In genomic region chr5:143576721-143577484, GRCh38 we compare ENCODE assay signal across 14 cellular contexts.
A peak's percentile ranks its signal among the peaks of the same experiment; 100 is the strongest.
DNase-seq lines count a peak whose midpoint lies in the region; ATAC-seq and TF ChIP-seq lines count a peak whose summit lies in the region.
"Had no signal": no experiment of that assay in that cellular context is flagged by ENCODE, and none has a peak within 500 bp of the region (broad histone marks: within the 10 kb centered on the region; RNA-seq: fewer than 3 reads in every experiment).

No MANE protein-coding gene starts in this region.

- H3K27ac ChIP-seq in OCI-LY7 (ENCODE audit: low read depth, low read length, poor library complexity, severe bottlenecking): no peak overlapping the region

- no peaks in the 10 kb centered on the region for H4K20me1 ChIP-seq in OCI-LY7 (ENCODE audit: insufficient read depth, low read length)

- H3K4me1 ChIP-seq in OCI-LY7 (ENCODE audit: insufficient read depth, low read length, poor library complexity, severe bottlenecking): peaks cover 25% of the 10 kb centered on the region

- H3K9me3 ChIP-seq in OCI-LY7 (ENCODE audit: low read length): no peaks in the 10 kb centered on the region

- H3K9me3 Mint-ChIP-seq in osteocyte (ENCODE audit: unreplicated experiment): peaks cover 5% of the 10 kb centered on the region
- H3K9me3 Mint-ChIP-seq in activated naive CD4-positive, alpha-beta T cell treated with anti-CD3 and anti-CD28 coated beads for 36 hours: no peaks in the 10 kb centered on the region
- peaks cover 0 to 3% (median 2%) of the 10 kb centered on the region in 3 donors for H3K9me3 Mint-ChIP-seq in T-cell

- H3K27me3 Mint-ChIP-seq in osteocyte (ENCODE audit: unreplicated experiment): peaks cover under 1% of the 10 kb centered on the region
- no peaks in the 10 kb centered on the region for H3K27me3 Mint-ChIP-seq in activated naive CD4-positive, alpha-beta T cell treated with anti-CD3 and anti-CD28 coated beads for 36 hours (ENCODE audit: low read depth)
- H3K27me3 Mint-ChIP-seq in T-cell: peaks cover 0 to 8% of the 10 kb centered on the region in 2 donors

- H3K4me3 Mint-ChIP-seq in osteocyte (ENCODE audit: unreplicated experiment) (no peak overlapping the region), T-cell (no peak overlapping the region)
- H3K4me3 Mint-ChIP-seq in activated naive CD4-positive, alpha-beta T cell treated with anti-CD3 and anti-CD28 coated beads for 36 hours: no peak overlapping the region
- H3K4me3 Mint-ChIP-seq: naive thymus-derived CD4-positive, alpha-beta T cell had no signal

- POLR2A ChIA-PET in OCI-LY7 (lab: Charles Lee): interaction anchor here (0.6 to 7.0 kb wide), 5 partner anchors 11 to 870 kb away, joined by 3 to 45 read pairs (median 4); no protein-coding TSS in a partner anchor
- POLR2A ChIA-PET in T-cell (lab: Charles Lee): no interaction called here

- H3K27ac Mint-ChIP-seq in osteocyte (ENCODE audit: unreplicated experiment): peak overlapping the region; percentile 69
- H3K27ac Mint-ChIP-seq in activated naive CD4-positive, alpha-beta T cell treated with anti-CD3 and anti-CD28 coated beads for 36 hours: no peak overlapping the region
- no peak overlapping the region for H3K27ac Mint-ChIP-seq in T-cell
- H3K27ac Mint-ChIP-seq: naive thymus-derived CD4-positive, alpha-beta T cell had no signal

- peaks cover 21% of the 10 kb centered on the region for H3K4me1 Mint-ChIP-seq in osteocyte (ENCODE audit: unreplicated experiment)
- no peaks in the 10 kb centered on the region for H3K4me1 Mint-ChIP-seq in activated naive CD4-positive, alpha-beta T cell treated with anti-CD3 and anti-CD28 coated beads for 36 hours (ENCODE audit: low read depth)
- peaks cover 0 to 1% (median 0%) of the 10 kb centered on the region in 3 donors for H3K4me1 Mint-ChIP-seq in T-cell

- no peaks in the 10 kb centered on the region for H3K36me3 ChIP-seq in OCI-LY7 (ENCODE audit: insufficient read depth, low read length)

- H3K36me3 Mint-ChIP-seq in osteocyte (ENCODE audit: unreplicated experiment): peaks cover 4% of the 10 kb centered on the region
- H3K36me3 Mint-ChIP-seq in activated naive CD4-positive, alpha-beta T cell treated with anti-CD3 and anti-CD28 coated beads for 36 hours (ENCODE audit: low read depth): no peaks in the 10 kb centered on the region
- no peaks in the 10 kb centered on the region for H3K36me3 Mint-ChIP-seq in T-cell

- TF ChIP-seq CTCF in OCI-LY7 (conservative IDR thresholded peaks at IDR 0.05; ENCODE audit: low read length) (no peak), epithelial cell of esophagus (IDR thresholded peaks at IDR 0.05; ENCODE audit: insufficient read depth, low read depth, low read length, missing control alignments) (no peak), osteocyte (IDR thresholded peaks at IDR 0.05) (no peak)

- DNase-seq in EL (peak; percentile 82), OCI-LY7 (ENCODE audit: low spot score) (no peak), epithelial cell of esophagus (ENCODE audit: low read depth) (peak; percentile 69), osteocyte (ENCODE audit: extremely low spot score, unreplicated experiment) (no peak), Ammon's horn (ENCODE audit: low spot score) (no peak), T-cell (no peak)
- DNase-seq in activated naive CD4-positive, alpha-beta T cell treated with anti-CD3 and anti-CD28 coated beads for 36 hours: no peak
- DNase-seq: activated naive CD4-positive, alpha-beta T cell treated with Interleukin-2 at 50 U/mL for 16 hours; naive thymus-derived CD4-positive, alpha-beta T cell; NCI-H1105; small intestine; substantia nigra; T1000 had no signal

- H3K4me2 ChIP-seq in OCI-LY7 (ENCODE audit: low read length): no peak overlapping the region

- H2AFZ ChIP-seq in OCI-LY7 (ENCODE audit: low read length): peak overlapping the region; percentile 41; the same call in 1 of the 2 replicates

- H3K4me3 ChIP-seq in OCI-LY7 (ENCODE audit: low read depth, low read length, poor library complexity, severe bottlenecking) (no peak overlapping the region), epithelial cell of esophagus (ENCODE audit: low read length) (no peak overlapping the region)

- no TSS peak for BruUV-seq in OCI-LY7 (replicated peaks; lab: Mats Ljungman, UMichigan)

- CTCF ChIA-PET in OCI-LY7 (lab: Charles Lee; ENCODE audit: unreplicated experiment) (no interaction called here), T-cell (lab: Charles Lee) (no interaction called here)
- CTCF ChIA-PET in activated naive CD4-positive, alpha-beta T cell treated with anti-CD3 and anti-CD28 coated beads for 36 hours (lab: Charles Lee): no interaction called here

- H3K79me2 ChIP-seq in OCI-LY7 (ENCODE audit: insufficient read depth, low read depth, low read length): no peaks in the 10 kb centered on the region

- ATAC-seq in T-cell (replicated peaks in 1 of 4) (no peak), HG02884 (IDR thresholded peaks at IDR 0.05; ENCODE audit: unreplicated experiment) (no peak)
- ATAC-seq: naive thymus-derived CD4-positive, alpha-beta T cell had no signal

- intact Hi-C loops in OCI-LY7 (cut with micrococcal nuclease; ENCODE audit: unreplicated experiment): no loop called here
- intact Hi-C loops in activated naive CD4-positive, alpha-beta T cell treated with anti-CD3 and anti-CD28 coated beads for 36 hours (cut with micrococcal nuclease): no loop called here

- no peaks in the 10 kb centered on the region for H3K9me2 ChIP-seq in OCI-LY7 (ENCODE audit: insufficient read depth, low read length)

Comparison
In these comparisons a context has a peak if more than half of its experiments do, and no peak if none do; other contexts are left out.
1. DNase-seq: peak in EL (single experiment) and epithelial cell of esophagus (single experiment); none in OCI-LY7 (single experiment), osteocyte (single experiment), activated naive CD4-positive, alpha-beta T cell treated with anti-CD3 and anti-CD28 coated beads for 36 hours (single experiment), Ammon's horn (single experiment) and T-cell (0 of 34).